8 cellular contexts compared by ENCODE assay signal in the genomic region with DNA sequence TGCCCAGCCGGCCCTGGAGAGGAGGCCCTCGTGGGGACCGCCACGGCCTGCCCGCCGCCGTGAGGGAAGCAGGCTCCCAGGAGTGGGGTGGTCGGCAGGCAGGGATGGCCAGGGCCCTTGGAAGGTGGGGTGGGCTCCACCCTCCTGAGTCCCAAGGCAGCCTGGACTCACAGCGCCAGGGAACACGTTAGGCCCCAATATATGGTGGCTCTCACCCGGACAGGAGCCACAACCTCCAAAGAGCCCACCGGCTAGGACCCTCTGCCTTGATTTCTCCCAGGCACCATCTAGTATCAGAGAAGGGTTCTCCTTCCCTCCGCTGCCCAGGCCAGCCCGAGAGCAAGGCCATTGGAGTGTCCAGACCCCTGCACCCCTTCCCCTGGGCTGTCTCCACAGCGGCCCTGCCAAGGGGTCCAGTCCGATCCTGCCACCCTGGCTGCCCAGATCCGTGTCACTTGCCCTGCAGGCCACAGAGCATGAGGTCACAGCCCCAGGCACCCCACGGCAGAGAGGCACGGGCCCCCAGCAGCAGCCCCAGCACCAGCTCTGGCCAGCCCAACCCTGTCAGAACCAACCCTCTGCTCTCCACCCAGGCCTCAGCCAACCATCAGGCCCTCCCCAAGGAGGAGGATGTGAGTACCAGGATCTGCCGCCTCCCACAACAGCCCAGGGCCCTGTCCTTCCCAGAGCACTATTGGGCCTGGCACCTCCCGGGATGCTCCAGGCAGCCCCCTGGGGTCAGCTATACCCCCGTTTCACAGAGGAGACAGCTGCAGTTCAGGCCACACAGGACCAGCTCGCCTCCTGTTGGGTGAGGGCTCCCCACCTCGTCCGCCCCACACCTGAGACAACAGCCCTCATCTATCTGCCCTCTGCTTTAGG. TPM values are rescaled to one million over a fixed set of nuclear protein-coding genes. Genes with fewer than 3 reads are reported as not detected.
A peak's percentile ranks its signal among the peaks of the same experiment; 100 is the strongest.
DNase-seq lines count a peak whose midpoint lies in the region; ATAC-seq, FAIRE-seq and TF ChIP-seq lines count a peak whose summit lies in the region.

No MANE protein-coding gene starts in this region.

- H3K4me1 ChIP-seq in right atrium auricular region (peaks cover 0 to 22% of the 10 kb centered on the region in 2 donors), small intestine (ENCODE audit: control insufficient read depth in 2 of 2, insufficient read depth in 1 of 2, low read depth in 1 of 2, low read length in 1 of 2) (no peaks in the 10 kb centered on the region)

- POLR2A ChIA-PET in T-cell (lab: Charles Lee), result interaction anchor here in 1 of 2 donors (0.6 kb wide), 3 partner anchors 119 to 238 kb away, joined by 3 to 6 read pairs (median 4); a partner anchor contains a TSS

- H3K9me3 ChIP-seq in right atrium auricular region (no peaks in the 10 kb centered on the region), small intestine (ENCODE audit: control insufficient read depth, low read depth) (no peaks in the 10 kb centered on the region)

- no peaks in the 10 kb centered on the region for H3K27me3 ChIP-seq in right atrium auricular region
- H3K27me3 ChIP-seq in small intestine (ENCODE audit: control insufficient read depth in 2 of 2, insufficient read depth in 2 of 2, low read length in 2 of 2), result no peaks in the 10 kb centered on the region

- H3K27ac Mint-ChIP-seq in T-cell, result peak overlapping the region; percentile 84 to 96

- no peak for TF ChIP-seq CTCF in right atrium auricular region (IDR thresholded peaks at IDR 0.05)

- CTCF ChIA-PET in T-cell (lab: Charles Lee), result interaction anchor here (0.6 to 1.5 kb wide), 7 partner anchors 17 to 171 kb away, joined by 3 to 14 read pairs (median 4); a partner anchor contains a TSS

- peaks cover 44 to 51% (median 47%) of the 10 kb centered on the region in 3 donors for H3K4me1 Mint-ChIP-seq in T-cell

- H3K36me3 ChIP-seq in right atrium auricular region, result no peaks in the 10 kb centered on the region
- no peaks in the 10 kb centered on the region for H3K36me3 ChIP-seq in small intestine (ENCODE audit: control insufficient read depth in 2 of 2, insufficient read depth in 2 of 2, low read length in 2 of 2)

- DNase-seq in T-cell, result peak in 4 of 34 experiments; percentile 16 to 35 (median 20)
- no peak for DNase-seq in right atrium auricular region (ENCODE audit: low spot score)
- DNase-seq in small intestine, result no peak
- DNase-seq in KG1 (lab: John Stamatoyannopoulos, UW), result no peak
- no peak for DNase-seq in DMS79 (lab: John Stamatoyannopoulos, UW)
- no peak for DNase-seq in NCI-H187 (lab: John Stamatoyannopoulos, UW)

- WGBS in small intestine, 3 donors, result 58 to 81% (median 65%) methylated on average over 17 to 25 of the region's 25 CpGs

- H3K4me3 ChIP-seq in right atrium auricular region (peak overlapping the region; percentile 50 to 79), small intestine (ENCODE audit: low read depth in 1 of 2, low read length in 2 of 2) (peak overlapping the region in 1 of 2 donors; percentile 55)

- no peaks in the 10 kb centered on the region for H3K9me3 Mint-ChIP-seq in T-cell

- peak; percentile 12 for ATAC-seq in GM21723 (IDR thresholded peaks at IDR 0.05; ENCODE audit: unreplicated experiment)
- ATAC-seq in T-cell (replicated peaks in 1 of 4), result no peak
- no peak for ATAC-seq in GM18498 (IDR thresholded peaks at IDR 0.05; ENCODE audit: unreplicated experiment)

- H3K27ac ChIP-seq in right atrium auricular region (peak overlapping the region; percentile 41 to 57), small intestine (ENCODE audit: low read depth in 1 of 2, low read length in 1 of 2) (peak overlapping the region; percentile 29 to 66)

- no peak for FAIRE-seq in small intestine (lab: Jason Lieb, UNC)

- H3K4me3 Mint-ChIP-seq in T-cell, result peak overlapping the region; percentile 48 to 84 (median 73)

- peaks cover 8% of the 10 kb centered on the region for H3K36me3 Mint-ChIP-seq in T-cell

- no peaks in the 10 kb centered on the region for H3K27me3 Mint-ChIP-seq in T-cell

RNA-seq across cellular contexts. Expression of a gene that starts 1.1 kb away (rescaled TPM):
- total RNA-seq in T-cell (10 to 100 TPM; 38.5 to 58.9 (median 50.4) TPM), right atrium auricular region (10 to 100 TPM; 12.9 to 19.4 TPM)
- 10 to 100 TPM; 24.5 to 28.6 (median 26.6) TPM for polyA plus RNA-seq in small intestine

RNA-seq across cellular contexts. Expression of a gene that starts 16.7 kb away (rescaled TPM):
- 10 to 100 TPM; 29.3 to 43.8 (median 34.5) TPM for total RNA-seq in T-cell
- total RNA-seq in right atrium auricular region, result 10 to 100 TPM; 89.0 to 90.3 TPM
- polyA plus RNA-seq in small intestine, result 100 to 1,000 TPM in 1 of 3 donors, 10 to 100 TPM in 2; 85.4 to 112 (median 98.9) TPM

RNA-seq across cellular contexts. Expression of a gene that starts 28.1 kb away (rescaled TPM):
- total RNA-seq in T-cell, result 100 to 1,000 TPM in 4 of 5 donors, 10 to 100 TPM in 1; 34.9 to 143 (median 122) TPM
- total RNA-seq in right atrium auricular region, result 10 to 100 TPM; 34.0 to 41.1 TPM
- 10 to 100 TPM; 48.1 to 66.5 (median 63.2) TPM for polyA plus RNA-seq in small intestine

RNA-seq across cellular contexts. Expression of a gene that starts 43.4 kb away (rescaled TPM):
- total RNA-seq in T-cell (10 to 100 TPM; 32.5 to 48.4 (median 41.3) TPM), right atrium auricular region (10 to 100 TPM; 45.4 to 45.8 TPM)
- polyA plus RNA-seq in small intestine, result 10 to 100 TPM; 13.0 to 43.0 (median 26.7) TPM

RNA-seq across cellular contexts. Expression of a gene that starts 48.0 kb away (rescaled TPM):
- total RNA-seq in T-cell, result 10 to 100 TPM; 10.5 to 17.6 (median 11.3) TPM
- 10 to 100 TPM; 10.6 to 18.7 TPM for total RNA-seq in right atrium auricular region
- polyA plus RNA-seq in small intestine, result 100 to 1,000 TPM in 2 of 3 donors, 10 to 100 TPM in 1; 46.7 to 154 (median 101) TPM
